In genomic region chr9:132507670-132508469, GRCh38 we compare ENCODE assay signal across 8 cellular contexts.
A peak's percentile ranks its signal among the peaks of the same experiment; 100 is the strongest.
DNase-seq lines count a peak whose midpoint lies in the region; ATAC-seq and TF ChIP-seq lines count a peak whose summit lies in the region.

No MANE protein-coding gene starts in this region.

- H3K4me3 ChIP-seq in DND-41 (ENCODE audit: low read depth in 1 of 2, low read length in 2 of 2) (no peak overlapping the region), MG63 (no peak overlapping the region), upper lobe of left lung (no peak overlapping the region)

- DNase-seq in DND-41, result peak; percentile 73
- DNase-seq in MG63, result peak; percentile 37
- peak; percentile 94 for DNase-seq in SK-N-DZ (ENCODE audit: low spot score)
- DNase-seq in activated naive CD4-positive, alpha-beta T cell treated with anti-CD3 and anti-CD28 coated beads for 36 hours, result peak; percentile 81
- peak; percentile 86 for DNase-seq in glutamatergic neuron
- DNase-seq in posterior cingulate gyrus, result peak in 9 of 10 donors; percentile 42 to 92 (median 70)
- DNase-seq in upper lobe of left lung, result peak; percentile 44 to 83
- no peak for DNase-seq in NCI-H187 (lab: John Stamatoyannopoulos, UW)

- H3K27me3 ChIP-seq in DND-41 (ENCODE audit: insufficient read depth, low read length, poor library complexity) (no peaks in the 10 kb centered on the region), MG63 (peaks cover 5% of the 10 kb centered on the region; the same call in 1 of the 2 replicates), upper lobe of left lung (no peaks in the 10 kb centered on the region)

- no peak overlapping the region for H3K27ac Mint-ChIP-seq in activated naive CD4-positive, alpha-beta T cell treated with anti-CD3 and anti-CD28 coated beads for 36 hours
- no peak overlapping the region for H3K27ac Mint-ChIP-seq in glutamatergic neuron (ENCODE audit: unreplicated experiment)

- no peaks in the 10 kb centered on the region for H3K79me2 ChIP-seq in DND-41 (ENCODE audit: insufficient read depth, low read length)

- H2AFZ ChIP-seq in DND-41 (ENCODE audit: low read depth, low read length), result no peak overlapping the region

- H3K4me1 ChIP-seq in DND-41 (ENCODE audit: insufficient read depth, low read length), result no peaks in the 10 kb centered on the region
- H3K4me1 ChIP-seq in upper lobe of left lung, result peaks cover 0 to 5% (median 2%) of the 10 kb centered on the region in 4 donors

- no peaks in the 10 kb centered on the region; the same call in 1 of the 2 replicates for H4K20me1 ChIP-seq in DND-41 (ENCODE audit: insufficient read depth, low read length)

- H3K4me1 Mint-ChIP-seq in activated naive CD4-positive, alpha-beta T cell treated with anti-CD3 and anti-CD28 coated beads for 36 hours (ENCODE audit: low read depth), result peaks cover 2% of the 10 kb centered on the region
- no peaks in the 10 kb centered on the region for H3K4me1 Mint-ChIP-seq in glutamatergic neuron (ENCODE audit: low read depth, unreplicated experiment)

- H3K27me3 Mint-ChIP-seq in activated naive CD4-positive, alpha-beta T cell treated with anti-CD3 and anti-CD28 coated beads for 36 hours (ENCODE audit: low read depth), result peaks cover 7% of the 10 kb centered on the region
- no peaks in the 10 kb centered on the region for H3K27me3 Mint-ChIP-seq in glutamatergic neuron (ENCODE audit: unreplicated experiment)

- H3K4me2 ChIP-seq in DND-41 (ENCODE audit: insufficient read depth, low read length), result no peak overlapping the region

- no peak for TF ChIP-seq EP300 in upper lobe of left lung (IDR thresholded peaks at IDR 0.05)

- H3K27ac ChIP-seq in DND-41 (ENCODE audit: low read length) (no peak overlapping the region), upper lobe of left lung (no peak overlapping the region)

- H3K9ac ChIP-seq in DND-41 (ENCODE audit: low read depth, low read length), result no peak overlapping the region

- WGBS in upper lobe of left lung, 2 donors, result 46 to 52% methylated on average over 19 to 24 of the region's 24 CpGs

- H3K9me3 ChIP-seq in DND-41 (ENCODE audit: insufficient read depth, low read length, severe bottlenecking) (no peaks in the 10 kb centered on the region), MG63 (no peaks in the 10 kb centered on the region), upper lobe of left lung (no peaks in the 10 kb centered on the region)

- H3K9me3 Mint-ChIP-seq in activated naive CD4-positive, alpha-beta T cell treated with anti-CD3 and anti-CD28 coated beads for 36 hours, result no peaks in the 10 kb centered on the region
- peaks cover 1% of the 10 kb centered on the region for H3K9me3 Mint-ChIP-seq in glutamatergic neuron (ENCODE audit: unreplicated experiment)

- ATAC-seq in DND-41 (ENCODE audit: insufficient read depth, low read depth), result peak; percentile 91
- ATAC-seq in upper lobe of left lung (ENCODE audit: low FRiP score in 2 of 2), result peak in 1 of 2 donors; percentile 69

- CTCF ChIA-PET in activated naive CD4-positive, alpha-beta T cell treated with anti-CD3 and anti-CD28 coated beads for 36 hours (lab: Charles Lee), result interaction anchor here (0.7 to 2.1 kb wide), 6 partner anchors 19 to 394 kb away, joined by 3 to 10 read pairs (median 4); no protein-coding TSS in a partner anchor

- intact Hi-C loops in activated naive CD4-positive, alpha-beta T cell treated with anti-CD3 and anti-CD28 coated beads for 36 hours (cut with micrococcal nuclease), result loop anchor here (1.0 to 5.0 kb wide), 5 partner anchors 67 to 464 kb away; no protein-coding TSS in a partner anchor
- intact Hi-C loops in posterior cingulate gyrus (cut with DNase I), result loop anchor here (1.0 kb wide), 2 partner anchors 67 to 292 kb away; no protein-coding TSS in a partner anchor

- no peak for TF ChIP-seq POLR2A in upper lobe of left lung (IDR thresholded peaks at IDR 0.05)

- H3K4me3 Mint-ChIP-seq in activated naive CD4-positive, alpha-beta T cell treated with anti-CD3 and anti-CD28 coated beads for 36 hours, result no peak overlapping the region
- no peak overlapping the region for H3K4me3 Mint-ChIP-seq in glutamatergic neuron (ENCODE audit: unreplicated experiment)

- H3K36me3 Mint-ChIP-seq in activated naive CD4-positive, alpha-beta T cell treated with anti-CD3 and anti-CD28 coated beads for 36 hours (ENCODE audit: low read depth), result no peaks in the 10 kb centered on the region
- no peaks in the 10 kb centered on the region for H3K36me3 Mint-ChIP-seq in glutamatergic neuron (ENCODE audit: unreplicated experiment)

- peak; percentile 83 for TF ChIP-seq CTCF in DND-41 (IDR thresholded peaks at IDR 0.05; ENCODE audit: borderline replicate concordance, extremely low read depth, low read length, poor library complexity, severe bottlenecking)
- TF ChIP-seq CTCF in glutamatergic neuron (IDR thresholded peaks at IDR 0.05; ENCODE audit: partially characterized antibody, unreplicated experiment), result peak; percentile 87
- peak; percentile 52 to 74 (median 66) for TF ChIP-seq CTCF in upper lobe of left lung (IDR thresholded peaks at IDR 0.05)

- H3K36me3 ChIP-seq in DND-41 (ENCODE audit: insufficient read depth, low read length), result no peaks in the 10 kb centered on the region
- no peaks in the 10 kb centered on the region for H3K36me3 ChIP-seq in MG63
- no peaks in the 10 kb centered on the region for H3K36me3 ChIP-seq in upper lobe of left lung

Comparison
In these comparisons a context has a peak if more than half of its experiments do, and no peak if none do; other contexts are left out.
1. DNase-seq: peak in DND-41 (single experiment), MG63 (single experiment), SK-N-DZ (single experiment), activated naive CD4-positive, alpha-beta T cell treated with anti-CD3 and anti-CD28 coated beads for 36 hours (single experiment), glutamatergic neuron (single experiment), posterior cingulate gyrus (9 of 10) and upper lobe of left lung (2 of 2); none in NCI-H187 (0 of 2).
2. Peak in every context shown above with its lines, with median percentiles within 50 percentile points of each other: CTCF ChIP-seq.